ENCODE assay signal across 21 cellular contexts in the genomic region with DNA sequence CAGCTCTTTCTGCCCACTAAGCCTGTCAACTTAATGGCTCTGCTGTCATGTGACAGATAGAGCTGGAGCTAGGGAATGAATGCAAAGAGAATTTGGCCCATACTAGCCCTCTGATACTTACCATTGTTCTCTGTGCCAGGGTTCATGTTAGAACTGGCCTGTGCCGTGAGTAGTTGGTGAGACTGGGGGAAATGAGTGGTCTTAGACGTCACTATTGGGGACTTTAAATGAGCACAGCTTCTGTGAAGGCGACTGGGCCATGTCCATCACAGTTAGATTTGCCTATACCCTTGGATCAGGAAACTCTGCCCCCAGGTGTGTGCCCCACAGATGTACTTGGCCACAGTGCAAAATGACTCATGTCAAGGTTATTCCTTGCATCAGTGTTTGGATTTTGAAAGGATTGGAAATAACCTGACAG.
DNase-seq lines count a peak whose midpoint lies in the region; ATAC-seq, FAIRE-seq and TF ChIP-seq lines count a peak whose summit lies in the region.
"Had no signal": no experiment of that assay in that cellular context is flagged by ENCODE, and none has a peak within 500 bp of the region (broad histone marks: within the 10 kb centered on the region; RNA-seq: fewer than 3 reads in every experiment).

No MANE protein-coding gene starts in this region.

- POLR2A ChIA-PET in HepG2 (lab: Yijun Ruan, JAX), result interaction anchor here (1.0 to 1.1 kb wide), 2 partner anchors 40 to 125 kb away, joined by 3 read pairs; a partner anchor contains a TSS

- CTCF ChIA-PET in HepG2 (lab: Yijun Ruan, JAX; ENCODE audit: low intra/inter-chr PET ratio, low total read pairs), result no interaction called here

- no peaks in the 10 kb centered on the region for H3K27me3 ChIP-seq in HepG2 (ENCODE audit: control insufficient read depth in 1 of 2, insufficient read depth in 2 of 2, low read length in 2 of 2)
- H3K27me3 ChIP-seq: spleen had no signal

- WGBS in HepG2 (ENCODE audit: low lambda C conversion rate), result 86% methylated on average over 3 of the region's 3 CpGs

- peaks cover 24% of the 10 kb centered on the region for H3K79me2 ChIP-seq in HepG2 (ENCODE audit: insufficient read depth, low read length)

- H3K4me1 ChIP-seq in HepG2 (ENCODE audit: insufficient read depth, low read length), result peaks cover 35% of the 10 kb centered on the region
- H3K4me1 ChIP-seq: spleen had no signal

- ATAC-seq in HepG2, result peak; percentile 53; the same call in 2 of the 3 replicates
- ATAC-seq in HG03460 (IDR thresholded peaks at IDR 0.05; ENCODE audit: unreplicated experiment), result no peak
- ATAC-seq in HG02973 (IDR thresholded peaks at IDR 0.05; ENCODE audit: unreplicated experiment), result no peak
- ATAC-seq in HG02759 (IDR thresholded peaks at IDR 0.05; ENCODE audit: unreplicated experiment), result no peak
- ATAC-seq: activated CD4-positive, CD25-positive, alpha-beta regulatory T cell treated with anti-CD3 and anti-CD28 coated beads, Interleukin-2, amount 50 U/mL, for 24 hours; activated CD8-positive, alpha-beta T cell treated with anti-CD3 and anti-CD28 coated beads, Interleukin-2, amount 10 ng/mL, durations not matched to agents 7 days and 5 days; activated T-cell treated with anti-CD3 and anti-CD28 coated beads, Interleukin-2, amount 50 U/mL, for 4 hours had no signal

- intact Hi-C loops in HepG2 (cut with micrococcal nuclease; ENCODE audit: unreplicated experiment), result no loop called here

- DNase-seq in ELR (ENCODE audit: low read depth), result peak; percentile 27
- DNase-seq in NCI-H1105 (lab: John Stamatoyannopoulos, UW), result peak; percentile 7
- DNase-seq in epithelial cell of esophagus (ENCODE audit: low read depth), result peak; percentile 85
- DNase-seq in HepG2 (ENCODE audit: low spot score), result no peak
- DNase-seq in islet precursor cell, result no peak
- DNase-seq: activated CD8-positive, alpha-beta T cell treated with anti-CD3 and anti-CD28 coated beads, Interleukin-2, amount 10 ng/mL, durations not matched to agents 7 days and 5 days; activated naive CD4-positive, alpha-beta T cell treated with anti-CD3 and anti-CD28 coated beads for 36 hours; activated T-cell treated with anti-CD3 and anti-CD28 coated beads, Interleukin-2, amount 50 U/mL, for 4 hours; CD4-positive, CD25-positive, alpha-beta regulatory T cell; DND-41; effector memory CD4-positive, alpha-beta T cell; head of caudate nucleus; midbrain; NCI-H1694; NCI-H82; spleen; stimulated activated CD8-positive, alpha-beta memory T cell treated with anti-CD3 and anti-CD28 coated beads, Interleukin-4, amount 100 ng/mL, for 48 hours had no signal

- TF ChIP-seq EP300 in HepG2 (IDR thresholded peaks at IDR 0.05; ENCODE audit: low read depth in 2 of 2, low read length in 2 of 2) (no peak), HepG2 (CRISPR knock-in tag; IDR thresholded peaks at IDR 0.05; ENCODE audit: borderline replicate concordance) (no peak)

- H4K20me1 ChIP-seq in HepG2 (ENCODE audit: insufficient read depth, low read length), result no peaks in the 10 kb centered on the region

- H3K4me3 ChIP-seq in epithelial cell of esophagus (ENCODE audit: low read length) (no peak overlapping the region), HepG2 (replicated peaks in 1 of 3; ENCODE audit: insufficient read depth in 1 of 3, low read depth in 2 of 3, low read length in 3 of 3) (no peak overlapping the region)
- H3K4me3 ChIP-seq: spleen had no signal

- no peak overlapping the region for H3K9ac ChIP-seq in HepG2 (ENCODE audit: insufficient read depth, low read depth, low read length)

- no peak for TF ChIP-seq RAD21 in HepG2 (CRISPR knock-in tag; IDR thresholded peaks at IDR 0.05)

- no peak for FAIRE-seq in HepG2 (lab: Jason Lieb, UNC)

- no peak overlapping the region for H3K27ac ChIP-seq in HepG2 (ENCODE audit: extremely low read length, insufficient read depth, low read length)
- H3K27ac ChIP-seq: spleen had no signal

- peaks cover 0 to 4% of the 10 kb centered on the region in 2 experiments; a peak in 3 of 5 replicates for H3K36me3 ChIP-seq in HepG2 (replicated peaks in 1 of 2; ENCODE audit: control insufficient read depth in 1 of 2, insufficient read depth in 2 of 2, low read length in 2 of 2)
- H3K36me3 ChIP-seq: spleen had no signal

- in situ Hi-C loops in HepG2 (cut with HindIII; ENCODE audit: extremely low pct_ligation_motif_present, low pct_unique_long_range_greater_than_20kb), result no loop called here

- TF ChIP-seq POLR2A in HepG2 (IDR thresholded peaks at IDR 0.05; ENCODE audit: insufficient read depth in 1 of 2, low read depth in 2 of 2, low read length in 2 of 2), result no peak

- no peaks in the 10 kb centered on the region for H3K9me3 ChIP-seq in HepG2 (ENCODE audit: low read length)
- H3K9me3 ChIP-seq: spleen had no signal

- no peak overlapping the region for H3K4me2 ChIP-seq in HepG2 (ENCODE audit: low read depth, low read length)

- H2AFZ ChIP-seq in HepG2 (ENCODE audit: low read length), result no peak overlapping the region

- BruUV-seq in HepG2 (replicated peaks; lab: Mats Ljungman, UMichigan), result no TSS peak

- TF ChIP-seq CTCF in epithelial cell of esophagus (IDR thresholded peaks at IDR 0.05; ENCODE audit: insufficient read depth, low read depth, low read length, missing control alignments) (no peak), HepG2 (CRISPR knock-in tag; IDR thresholded peaks at IDR 0.05) (no peak)

TF ChIP-seq in HepG2, 621 proteins besides CTCF, POLR2A, EP300 and RAD21:
- TF ChIP-seq FOSL2 (CRISPR knock-in tag; IDR thresholded peaks at IDR 0.05) (peak; percentile 90), SETDB1 (CRISPR knock-in tag; IDR thresholded peaks at IDR 0.05; ENCODE audit: borderline replicate concordance) (no peak)

Comparison
In these comparisons a context has a peak if more than half of its experiments do, and no peak if none do; other contexts are left out.
1. DNase-seq: peak in ELR (single experiment), NCI-H1105 (single experiment) and epithelial cell of esophagus (single experiment); none in HepG2 (single experiment) and islet precursor cell (single experiment).